Comparison of ENCODE assay signal across 8 cellular contexts in the genomic region with DNA sequence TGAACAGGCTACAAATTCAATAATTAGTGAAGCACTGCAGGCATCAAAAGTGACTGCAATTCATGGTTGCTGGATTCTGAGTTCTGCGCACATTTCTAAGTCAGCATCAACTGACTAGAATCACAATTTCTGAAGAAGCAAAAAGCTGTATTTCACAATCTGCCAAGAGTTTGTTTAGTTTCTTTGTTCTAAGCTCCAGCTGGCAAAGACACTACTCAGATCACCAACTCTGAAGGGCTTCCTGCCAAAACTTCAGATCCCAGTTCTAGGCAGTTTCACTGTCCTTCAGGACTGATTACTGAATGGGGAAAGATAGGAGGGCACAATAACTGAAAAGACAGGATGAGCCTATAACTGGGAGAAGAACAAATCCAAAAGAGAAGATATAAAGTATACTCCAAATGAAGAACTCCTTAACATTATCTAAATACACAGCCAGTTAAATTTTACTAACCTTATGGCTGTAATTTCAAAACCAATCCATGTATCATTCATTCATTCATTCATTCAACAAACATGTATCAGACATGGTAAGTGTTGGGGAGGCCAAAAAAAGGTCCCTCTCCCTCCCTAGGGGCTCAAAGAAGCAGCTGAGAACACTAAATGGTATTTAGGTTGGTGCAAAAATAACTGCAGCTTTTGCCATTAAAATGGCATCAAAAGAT. TPM values are rescaled to one million over a fixed set of nuclear protein-coding genes. Genes with fewer than 3 reads are reported as not detected.
DNase-seq lines count a peak whose midpoint lies in the region; ATAC-seq and TF ChIP-seq lines count a peak whose summit lies in the region.

No MANE protein-coding gene starts in this region.

- ATAC-seq in gastrocnemius medialis (peak; percentile 63 to 73), GM19463 (IDR thresholded peaks at IDR 0.05; ENCODE audit: unreplicated experiment) (no peak), GM18517 (IDR thresholded peaks at IDR 0.05; ENCODE audit: unreplicated experiment) (no peak)

- H3K27ac ChIP-seq in caudate nucleus (ENCODE audit: low read depth, low read length), result peak overlapping the region; percentile 56
- peak overlapping the region in 2 of 4 donors; percentile 28 to 30 for H3K27ac ChIP-seq in gastrocnemius medialis

- H3K4me3 ChIP-seq in gastrocnemius medialis (no peak overlapping the region), H7 (ENCODE audit: insufficient read depth, low read depth, low read length) (no peak overlapping the region)

- in situ Hi-C loops in gastrocnemius medialis (cut with MboI; ENCODE audit: low sequenced_read_pairs in 4 of 4), result no loop called here

- peak overlapping the region; percentile 30 for H3K27ac Mint-ChIP-seq in HFFc6
- no peak overlapping the region for H3K27ac Mint-ChIP-seq in activated CD4-positive, alpha-beta memory T cell treated with anti-CD3 and anti-CD28 coated beads for 36 hours

- POLR2A ChIA-PET in activated CD4-positive, alpha-beta memory T cell treated with anti-CD3 and anti-CD28 coated beads for 36 hours (lab: Charles Lee), result no interaction called here

- H3K27me3 Mint-ChIP-seq in HFFc6 (ENCODE audit: insufficient read depth), result no peaks in the 10 kb centered on the region
- peaks cover 41% of the 10 kb centered on the region for H3K27me3 Mint-ChIP-seq in activated CD4-positive, alpha-beta memory T cell treated with anti-CD3 and anti-CD28 coated beads for 36 hours

- no peak overlapping the region for H3K4me3 Mint-ChIP-seq in HFFc6
- H3K4me3 Mint-ChIP-seq in activated CD4-positive, alpha-beta memory T cell treated with anti-CD3 and anti-CD28 coated beads for 36 hours, result no peak overlapping the region

- no peak for TF ChIP-seq POLR2A in gastrocnemius medialis (IDR thresholded peaks at IDR 0.05)

- CTCF ChIA-PET in activated CD4-positive, alpha-beta memory T cell treated with anti-CD3 and anti-CD28 coated beads for 36 hours (lab: Charles Lee), result no interaction called here

- no peaks in the 10 kb centered on the region for H3K27me3 ChIP-seq in gastrocnemius medialis
- no peaks in the 10 kb centered on the region for H3K27me3 ChIP-seq in H7 (ENCODE audit: control insufficient read depth, insufficient read depth, low read length)

- H3K9me3 ChIP-seq in gastrocnemius medialis, result no peaks in the 10 kb centered on the region

- intact Hi-C loops in gastrocnemius medialis (cut with DNase I; ENCODE audit: low total_unique reads), result loop anchor here (5.0 kb wide), 1 partner anchor 48 kb away; no protein-coding TSS in a partner anchor
- intact Hi-C loops in activated CD4-positive, alpha-beta memory T cell treated with anti-CD3 and anti-CD28 coated beads for 36 hours (cut with micrococcal nuclease), result no loop called here

- peaks cover 36 to 55% of the 10 kb centered on the region in 2 donors for H3K4me1 ChIP-seq in gastrocnemius medialis

- H3K36me3 ChIP-seq in gastrocnemius medialis (no peaks in the 10 kb centered on the region), H7 (replicated peaks; ENCODE audit: control insufficient read depth, insufficient read depth, low read length) (no peaks in the 10 kb centered on the region)

- H3K9me3 Mint-ChIP-seq in HFFc6, result no peaks in the 10 kb centered on the region
- H3K9me3 Mint-ChIP-seq in activated CD4-positive, alpha-beta memory T cell treated with anti-CD3 and anti-CD28 coated beads for 36 hours, result no peaks in the 10 kb centered on the region

- H3K4me1 Mint-ChIP-seq in HFFc6 (ENCODE audit: low read depth), result peaks cover 67% of the 10 kb centered on the region
- H3K4me1 Mint-ChIP-seq in activated CD4-positive, alpha-beta memory T cell treated with anti-CD3 and anti-CD28 coated beads for 36 hours (ENCODE audit: low read depth), result no peaks in the 10 kb centered on the region

- H3K36me3 Mint-ChIP-seq in HFFc6 (ENCODE audit: low read depth), result peaks cover 9% of the 10 kb centered on the region; the same call in 1 of the 2 replicates
- no peaks in the 10 kb centered on the region for H3K36me3 Mint-ChIP-seq in activated CD4-positive, alpha-beta memory T cell treated with anti-CD3 and anti-CD28 coated beads for 36 hours

- DNase-seq in HFFc6 (peak; percentile 62), caudate nucleus (lab: John Stamatoyannopoulos, UW) (peak in 34 of 61 donors; percentile 3 to 73 (median 36)), hypothalamus (lab: John Stamatoyannopoulos, UW) (peak in 29 of 51 donors; percentile 9 to 84 (median 35)), gastrocnemius medialis (peak in 1 of 2 donors; percentile 15), H7 (no peak)
- DNase-seq in activated CD4-positive, alpha-beta memory T cell treated with anti-CD3 and anti-CD28 coated beads for 36 hours, result no peak

- TF ChIP-seq CTCF in HFFc6 (IDR thresholded peaks at IDR 0.05), result no peak
- no peak for TF ChIP-seq CTCF in gastrocnemius medialis (IDR thresholded peaks at IDR 0.05 in 4 of 5, conservative IDR thresholded peaks at IDR 0.05 in 1 of 5)

RNA-seq across cellular contexts. Expression of a gene that starts 17.1 kb away (rescaled TPM):
- total RNA-seq in HFFc6 (2021; fragmentation: NEBNext Ultra II Directional; extraction: Animal tissue kit (Norgen Biotek cat#: 25700)), result 10 to 100 TPM; 60.1 to 76.3 (median 70.4) TPM
- 10 to 100 TPM; 33.2 to 47.2 (median 42.9) TPM for total RNA-seq in gastrocnemius medialis
- total RNA-seq in activated CD4-positive, alpha-beta memory T cell treated with anti-CD3 and anti-CD28 coated beads for 36 hours, result not detected
- 43.5 and 57.2 TPM in 2 replicates for total RNA-seq in H7 (2014; rRNA removed; shearing (Covaris generic))

Comparison
In these comparisons a context has a peak if more than half of its experiments do, and no peak if none do; other contexts are left out.
1. DNase-seq: peak in HFFc6 (single experiment), caudate nucleus (34 of 61) and hypothalamus (29 of 51); none in activated CD4-positive, alpha-beta memory T cell treated with anti-CD3 and anti-CD28 coated beads for 36 hours (single experiment) and H7 (single experiment).
2. ATAC-seq: peak in gastrocnemius medialis (2 of 2); none in GM19463 (single experiment) and GM18517 (single experiment).
3. RNA of a gene that starts 17.1 kb away (total RNA-seq): 60.1 to 76.3 TPM in HFFc6, 33.2 to 47.2 TPM in gastrocnemius medialis and 43.5 to 57.2 TPM in H7; not detected in activated CD4-positive, alpha-beta memory T cell treated with anti-CD3 and anti-CD28 coated beads for 36 hours; every median in the first group is over 10 times any median in the second.